In genomic region chr12:120879711-120880300, GRCh38 we compare ENCODE assay signal across 22 cellular contexts.
"Had no signal": no experiment of that assay in that cellular context is flagged by ENCODE, and none has a peak within 500 bp of the region (broad histone marks: within the 10 kb centered on the region; RNA-seq: fewer than 3 reads in every experiment).

No MANE protein-coding gene starts in this region.

- H3K36me3 ChIP-seq: gastroesophageal sphincter, neural progenitor cell, prostate gland, vagina had no signal

- H3K9me3 ChIP-seq: gastroesophageal sphincter, prostate gland, vagina had no signal

- H3K27me3 Mint-ChIP-seq: activated CD4-positive, alpha-beta T cell treated with anti-CD3 and anti-CD28 coated beads, Interleukin-2, amount 10 ng/mL, durations not matched to agents 7 days and 5 days; naive thymus-derived CD8-positive, alpha-beta T cell; stimulated activated naive CD8-positive, alpha-beta T cell treated with anti-CD3 and anti-CD28 coated beads, Interleukin-15, amount 100 ng/mL, for 72 hours had no signal

- FAIRE-seq: astrocyte, kidney had no signal

- H3K4me2 ChIP-seq: neural progenitor cell had no signal

- H3K27ac Mint-ChIP-seq: activated CD4-positive, alpha-beta T cell treated with anti-CD3 and anti-CD28 coated beads, Interleukin-2, amount 10 ng/mL, durations not matched to agents 7 days and 5 days; activated CD8-positive, alpha-beta T cell treated with anti-CD3 and anti-CD28 coated beads, Interleukin-2, amount 10 ng/mL, durations not matched to agents 7 days and 5 days; activated T-helper 1 cell treated with anti-CD3 and anti-CD28 coated beads, Interleukin-12 subunit alpha, Interleukin-12 subunit beta, Interleukin-2, Interleukin-4 antibody, amounts not matched to agents 30 ng/mL and 10 ng/mL and 1 ng/mL, durations not matched to agents 14 hours and 24 hours and 36 hours; neural progenitor cell; T-helper 2 cell treated with Interferon-gamma antibody and Interleukin-4, amounts not matched to agents 5 μg/mL and 100 μg/mL, for 36 hours had no signal

- H2AFZ ChIP-seq: neural progenitor cell had no signal

- H3K9ac ChIP-seq: neural progenitor cell had no signal

- DNase-seq: activated CD4-positive, alpha-beta T cell treated with anti-CD3 and anti-CD28 coated beads, Interleukin-2, amount 10 ng/mL, durations not matched to agents 7 days and 5 days; activated CD4-positive, CD25-positive, alpha-beta regulatory T cell treated with anti-CD3 and anti-CD28 coated beads, Interleukin-2, amount 50 U/mL, for 72 hours; activated CD8-positive, alpha-beta T cell treated with anti-CD3 and anti-CD28 coated beads, Interleukin-2, amount 10 ng/mL, durations not matched to agents 7 days and 5 days; activated gamma-delta T cell; activated naive CD4-positive, alpha-beta T cell treated with anti-CD3 and anti-CD28 coated beads, Interleukin-2, amount 50 U/mL, for 16 hours; heart left ventricle; kidney; naive thymus-derived CD8-positive, alpha-beta T cell; right cardiac atrium; stimulated activated CD4-positive, alpha-beta T cell treated with anti-CD3 and anti-CD28 coated beads, Interleukin-12 subunit alpha, Interleukin-12 subunit beta, amount 100 ng/mL, for 4 hours; stimulated activated CD4-positive, alpha-beta T cell treated with anti-CD3 and anti-CD28 coated beads, Interleukin-4, amount 100 ng/mL, for 4 hours; stimulated activated naive CD8-positive, alpha-beta T cell treated with anti-CD3 and anti-CD28 coated beads, Interleukin-15, amount 100 ng/mL, for 72 hours had no signal

- H3K4me1 ChIP-seq: neural progenitor cell, prostate gland had no signal

- H3K4me3 Mint-ChIP-seq: activated CD4-positive, alpha-beta T cell treated with anti-CD3 and anti-CD28 coated beads, Interleukin-2, amount 10 ng/mL, durations not matched to agents 7 days and 5 days; activated CD8-positive, alpha-beta T cell treated with anti-CD3 and anti-CD28 coated beads, Interleukin-2, amount 10 ng/mL, durations not matched to agents 7 days and 5 days; activated T-helper 1 cell treated with anti-CD3 and anti-CD28 coated beads, Interleukin-12 subunit alpha, Interleukin-12 subunit beta, Interleukin-2, Interleukin-4 antibody, amounts not matched to agents 30 ng/mL and 10 ng/mL and 1 ng/mL, durations not matched to agents 14 hours and 24 hours and 36 hours; naive thymus-derived CD8-positive, alpha-beta T cell; neural progenitor cell; stimulated activated naive CD8-positive, alpha-beta T cell treated with anti-CD3 and anti-CD28 coated beads, Interleukin-15, amount 100 ng/mL, for 72 hours; T-helper 2 cell treated with Interferon-gamma antibody and Interleukin-4, amounts not matched to agents 5 μg/mL and 100 μg/mL, for 36 hours had no signal

- H3K9me3 Mint-ChIP-seq: activated CD4-positive, alpha-beta T cell treated with anti-CD3 and anti-CD28 coated beads, Interleukin-2, amount 10 ng/mL, durations not matched to agents 7 days and 5 days; activated T-helper 1 cell treated with anti-CD3 and anti-CD28 coated beads, Interleukin-12 subunit alpha, Interleukin-12 subunit beta, Interleukin-2, Interleukin-4 antibody, amounts not matched to agents 30 ng/mL and 10 ng/mL and 1 ng/mL, durations not matched to agents 14 hours and 24 hours and 36 hours; naive thymus-derived CD8-positive, alpha-beta T cell; stimulated activated naive CD8-positive, alpha-beta T cell treated with anti-CD3 and anti-CD28 coated beads, Interleukin-15, amount 100 ng/mL, for 72 hours; T-helper 2 cell treated with Interferon-gamma antibody and Interleukin-4, amounts not matched to agents 5 μg/mL and 100 μg/mL, for 36 hours had no signal

- H3K27ac ChIP-seq: coronary artery, gastroesophageal sphincter, heart left ventricle, neural progenitor cell, prostate gland, vagina, VCaP had no signal

- ATAC-seq: activated CD8-positive, alpha-beta T cell treated with anti-CD3 and anti-CD28 coated beads, Interleukin-2, amount 10 ng/mL, durations not matched to agents 7 days and 5 days; gastroesophageal sphincter; heart left ventricle; naive thymus-derived CD8-positive, alpha-beta T cell; right cardiac atrium; stimulated activated naive CD8-positive, alpha-beta T cell treated with anti-CD3 and anti-CD28 coated beads, Interleukin-15, amount 100 ng/mL, for 72 hours had no signal

- H3K4me1 Mint-ChIP-seq: neural progenitor cell had no signal

- H3K27me3 ChIP-seq: gastroesophageal sphincter, heart left ventricle, neural progenitor cell, vagina had no signal

- H3K4me3 ChIP-seq: coronary artery, gastroesophageal sphincter, heart left ventricle, lung, neural progenitor cell, prostate gland, vagina had no signal
